In genomic region chr16:50266337-50267091, GRCh38 we compare ENCODE assay signal across 8 cellular contexts. TPM values are rescaled to one million over a fixed set of nuclear protein-coding genes. Genes with fewer than 3 reads are reported as not detected.
A peak's percentile ranks its signal among the peaks of the same experiment; 100 is the strongest.
DNase-seq lines count a peak whose midpoint lies in the region; ATAC-seq and TF ChIP-seq lines count a peak whose summit lies in the region.

ADCY7 (plus strand) TSS chr16:50266551; CDS start chr16:50288180, 21,629 bp downstream.

- H3K9me2 ChIP-seq in OCI-LY1 (ENCODE audit: low read depth, low read length), result no peaks in the 10 kb centered on the region

- intact Hi-C loops in transverse colon (cut with DNase I; ENCODE audit: low total_unique reads), result no loop called here

- H2BK12ac ChIP-seq in trophoblast cell (ENCODE audit: low read length), result peak within 1 kb of the TSS; percentile 86

- WGBS in trophoblast cell (ENCODE audit: extremely low coverage, insufficient coverage, insufficient read length), result no CpG with 5 or more reads among the region's 25 CpGs
- WGBS in transverse colon (ENCODE audit: low coverage in 1 of 2), 2 donors, result 3 to 17% methylated on average over 9 to 25 of the region's 25 CpGs

- H4K12ac ChIP-seq in trophoblast cell (ENCODE audit: low read depth, low read length), result peak within 1 kb of the TSS; percentile 88

- peak within 1 kb of the TSS; percentile 65 for H3K9ac ChIP-seq in OCI-LY1 (ENCODE audit: low read length)
- peak within 1 kb of the TSS; percentile 7 for H3K9ac ChIP-seq in trophoblast cell (ENCODE audit: low read length)

- H2BK120ac ChIP-seq in trophoblast cell (ENCODE audit: insufficient read depth, low read length, poor library complexity), result peak within 1 kb of the TSS; percentile 74

- H2AK5ac ChIP-seq in trophoblast cell (ENCODE audit: low read length), result peak within 1 kb of the TSS; percentile 48

- H3K9me3 ChIP-seq in OCI-LY1 (ENCODE audit: low read length) (no peaks in the 10 kb centered on the region), trophoblast cell (ENCODE audit: insufficient read depth, low read depth, low read length) (no peaks in the 10 kb centered on the region), transverse colon (no peaks in the 10 kb centered on the region)

- H3K14ac ChIP-seq in trophoblast cell (ENCODE audit: low read length), result peak within 1 kb of the TSS; percentile 76

- H3K4me2 ChIP-seq in OCI-LY1 (ENCODE audit: low read length) (peak within 1 kb of the TSS; percentile 67), trophoblast cell (ENCODE audit: low read length) (peak within 1 kb of the TSS; percentile 63)

- peaks cover 38% of the 10 kb centered on the region for H3K4me1 ChIP-seq in OCI-LY1 (ENCODE audit: insufficient read depth, low read length, severe bottlenecking)
- peaks cover 11 to 16% of the 10 kb centered on the region in 2 experiments for H3K4me1 ChIP-seq in trophoblast cell (ENCODE audit: control insufficient read depth in 1 of 2, insufficient read depth in 2 of 2, low read length in 2 of 2)
- H3K4me1 ChIP-seq in transverse colon, result peaks cover 9 to 38% (median 21%) of the 10 kb centered on the region in 4 donors

- H3K36me3 ChIP-seq in OCI-LY1 (ENCODE audit: insufficient read depth, low read length), result no peaks in the 10 kb centered on the region; the same call in 1 of the 2 replicates
- no peaks in the 10 kb centered on the region for H3K36me3 ChIP-seq in trophoblast cell (ENCODE audit: control insufficient read depth in 1 of 2, insufficient read depth in 2 of 2, low read length in 2 of 2)
- no peaks in the 10 kb centered on the region for H3K36me3 ChIP-seq in transverse colon

- TF ChIP-seq EP300 in transverse colon (IDR thresholded peaks at IDR 0.05; ENCODE audit: low read depth), result no peak

- peak within 1 kb of the TSS; percentile 69 for H3K4ac ChIP-seq in trophoblast cell (ENCODE audit: low read depth, low read length)

- DNase-seq in activated T-cell treated with anti-CD3 and anti-CD28 coated beads, Interleukin-2, amount 50 U/mL, for 1 hour, result peak; percentile 86
- DNase-seq in fibroblast of the aortic adventitia (ENCODE audit: low read depth) (peak; percentile 71), trophoblast cell (peak; percentile 27 to 60), transverse colon (peak; percentile 85), DMS114 treated with DMSO at 0.1 percent for 48 hours (lab: John Stamatoyannopoulos, UW; ENCODE audit: unreplicated experiment) (no peak)

- H3K79me2 ChIP-seq in OCI-LY1 (ENCODE audit: insufficient read depth, low read length) (no peaks in the 10 kb centered on the region), trophoblast cell (ENCODE audit: control insufficient read depth, insufficient read depth, low read length, poor library complexity) (no peaks in the 10 kb centered on the region)

- peak within 1 kb of the TSS; percentile 80 for H4K8ac ChIP-seq in trophoblast cell (ENCODE audit: low read depth, low read length)

- H2BK5ac ChIP-seq in trophoblast cell (ENCODE audit: low read depth, low read length, poor library complexity), result peak within 1 kb of the TSS; percentile 61

- ATAC-seq in GM18858 (IDR thresholded peaks at IDR 0.05; ENCODE audit: unreplicated experiment), result peak; percentile 63
- peak; percentile 77 for ATAC-seq in HG02981 (IDR thresholded peaks at IDR 0.05; ENCODE audit: unreplicated experiment)

- H3K27ac ChIP-seq in OCI-LY1 (ENCODE audit: low read depth, low read length, poor library complexity, severe bottlenecking) (peak within 1 kb of the TSS; percentile 12), trophoblast cell (ENCODE audit: low read depth, low read length) (peak within 1 kb of the TSS; percentile 72), transverse colon (peak within 1 kb of the TSS; percentile 68 to 83 (median 74))

- no peaks in the 10 kb centered on the region for H4K20me1 ChIP-seq in OCI-LY1 (ENCODE audit: insufficient read depth, low read length)

- H2AFZ ChIP-seq in OCI-LY1 (ENCODE audit: low read length), result no peak within 1 kb of the TSS
- peak within 1 kb of the TSS; percentile 31 for H2AFZ ChIP-seq in trophoblast cell (ENCODE audit: insufficient read depth, low read length, poor library complexity)

- TF ChIP-seq CTCF in OCI-LY1 (IDR thresholded peaks at IDR 0.05; ENCODE audit: low read length) (no peak), fibroblast of the aortic adventitia (IDR thresholded peaks at IDR 0.05; ENCODE audit: insufficient read depth, low read length) (no peak), transverse colon (IDR thresholded peaks at IDR 0.05) (no peak)

- H3K27me3 ChIP-seq in OCI-LY1 (ENCODE audit: insufficient read depth, low read length), result 0 out of 2 replicates have a peak, but pooled peaks cover 3% of the 10 kb centered on the region
- H3K27me3 ChIP-seq in trophoblast cell (ENCODE audit: insufficient read depth, low read length), result no peaks in the 10 kb centered on the region
- no peaks in the 10 kb centered on the region for H3K27me3 ChIP-seq in transverse colon

- H3K4me3 ChIP-seq in OCI-LY1 (ENCODE audit: low read depth, low read length, poor library complexity, severe bottlenecking) (peak within 1 kb of the TSS; percentile 63), fibroblast of the aortic adventitia (ENCODE audit: low read depth, low read length) (peak within 1 kb of the TSS; percentile 69), trophoblast cell (ENCODE audit: low read depth, low read length) (no peak within 1 kb of the TSS), transverse colon (peak within 1 kb of the TSS in 3 of 4 donors; percentile 1 to 47 (median 28))

- no peaks in the 10 kb centered on the region for H3F3A ChIP-seq in OCI-LY1 (ENCODE audit: insufficient read depth, low read length)

- peak; percentile 38 for TF ChIP-seq POLR2A in transverse colon (IDR thresholded peaks at IDR 0.05)

- H3K79me1 ChIP-seq in trophoblast cell (ENCODE audit: low read length), result peaks cover 8% of the 10 kb centered on the region

- H3K18ac ChIP-seq in trophoblast cell (ENCODE audit: low read length), result peak within 1 kb of the TSS; percentile 51

- in situ Hi-C loops in transverse colon (cut with MboI; ENCODE audit: low pct_ligation_motif_present in 1 of 4, low pct_unique_long_range_greater_than_20kb in 1 of 4, low sequenced_read_pairs in 3 of 4), result no loop called here

- H4K91ac ChIP-seq in trophoblast cell (ENCODE audit: low read depth, low read length), result peak within 1 kb of the TSS; percentile 87

- H3K23ac ChIP-seq in trophoblast cell (ENCODE audit: low read length), result no peak within 1 kb of the TSS

RNA-seq across cellular contexts. Expression of gene ADCY7, which starts in this region (rescaled TPM):
- 7.4 and 26.0 TPM in 2 replicates for total RNA-seq in fibroblast of the aortic adventitia (ENCODE audit: low replicate concordance)
- 5.7 and 6.0 TPM in 2 replicates for polyA plus RNA-seq in trophoblast cell (2013)
- total RNA-seq in transverse colon, result 10 to 100 TPM in 3 of 4 donors, 1 to 10 TPM in 1; 4.6 to 44.9 (median 14.1) TPM

Comparison
In these comparisons a context has a peak if more than half of its experiments do, and no peak if none do; other contexts are left out.
1. H3K27ac ChIP-seq: peak in every context shown above with its lines; median percentile 74 in transverse colon; 72 in trophoblast cell; 12 in OCI-LY1.